In the genomic region with DNA sequence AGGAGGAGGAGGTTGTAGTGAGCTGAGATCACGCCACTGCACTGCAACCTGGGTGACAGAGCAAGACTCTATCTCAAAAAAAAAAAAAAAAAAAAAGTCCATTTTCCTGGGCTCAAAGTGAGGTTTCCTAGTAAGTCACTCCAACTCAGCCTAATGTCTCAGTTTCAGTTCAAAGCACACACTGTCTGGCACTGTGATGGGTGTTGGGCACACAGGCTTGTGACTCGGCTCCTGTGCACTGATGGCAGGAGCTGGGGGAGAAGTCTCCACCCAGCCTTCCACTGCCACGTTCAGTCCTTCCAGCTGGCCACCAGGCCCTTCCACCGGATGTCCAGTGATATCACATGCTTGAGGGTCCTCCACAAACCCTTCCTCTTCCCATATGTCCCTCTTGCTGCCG, we compare ENCODE assay signal across 3 cellular contexts.
A peak's percentile ranks its signal among the peaks of the same experiment; 100 is the strongest.
TF ChIP-seq lines count a peak whose summit lies in the region.

No MANE protein-coding gene starts in this region.

TF ChIP-seq in SK-N-SH treated with all-trans-retinoic acid at 6 μM for 48 hours, 23 proteins besides CTCF, POLR2A, EP300 and RAD21:
- TF ChIP-seq ZNF8 (CRISPR knock-in tag; IDR thresholded peaks at IDR 0.05) (no peak), ZNF70 (CRISPR knock-in tag; IDR thresholded peaks at IDR 0.05) (peak; percentile 48; the same call in 1 of the 2 replicates), ZFP30 (CRISPR knock-in tag; IDR thresholded peaks at IDR 0.05) (no peak)

TF ChIP-seq in SK-N-SH, 30 proteins besides CTCF, POLR2A, EP300 and RAD21:
- TF ChIP-seq, protein P1, sequence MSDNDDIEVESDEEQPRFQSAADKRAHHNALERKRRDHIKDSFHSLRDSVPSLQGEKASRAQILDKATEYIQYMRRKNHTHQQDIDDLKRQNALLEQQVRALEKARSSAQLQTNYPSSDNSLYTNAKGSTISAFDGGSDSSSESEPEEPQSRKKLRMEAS (IDR thresholded peaks at IDR 0.05; ENCODE audit: low read depth): no peak
- no peak for TF ChIP-seq SIN3A (IDR thresholded peaks at IDR 0.05; ENCODE audit: borderline replicate concordance, low read depth, low read length)
- no peak for TF ChIP-seq GABPA (IDR thresholded peaks at IDR 0.05; ENCODE audit: low read depth)
- TF ChIP-seq RXRA (IDR thresholded peaks at IDR 0.05; ENCODE audit: borderline replicate concordance, low read depth): no peak
- no peak for TF ChIP-seq MXI1 (IDR thresholded peaks at IDR 0.05; ENCODE audit: low read depth, low read length)
- TF ChIP-seq, protein P2, sequence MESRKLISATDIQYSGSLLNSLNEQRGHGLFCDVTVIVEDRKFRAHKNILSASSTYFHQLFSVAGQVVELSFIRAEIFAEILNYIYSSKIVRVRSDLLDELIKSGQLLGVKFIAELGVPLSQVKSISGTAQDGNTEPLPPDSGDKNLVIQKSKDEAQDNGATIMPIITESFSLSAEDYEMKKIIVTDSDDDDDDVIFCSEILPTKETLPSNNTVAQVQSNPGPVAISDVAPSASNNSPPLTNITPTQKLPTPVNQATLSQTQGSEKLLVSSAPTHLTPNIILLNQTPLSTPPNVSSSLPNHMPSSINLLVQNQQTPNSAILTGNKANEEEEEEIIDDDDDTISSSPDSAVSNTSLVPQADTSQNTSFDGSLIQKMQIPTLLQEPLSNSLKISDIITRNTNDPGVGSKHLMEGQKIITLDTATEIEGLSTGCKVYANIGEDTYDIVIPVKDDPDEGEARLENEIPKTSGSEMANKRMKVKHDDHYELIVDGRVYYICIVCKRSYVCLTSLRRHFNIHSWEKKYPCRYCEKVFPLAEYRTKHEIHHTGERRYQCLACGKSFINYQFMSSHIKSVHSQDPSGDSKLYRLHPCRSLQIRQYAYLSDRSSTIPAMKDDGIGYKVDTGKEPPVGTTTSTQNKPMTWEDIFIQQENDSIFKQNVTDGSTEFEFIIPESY (IDR thresholded peaks at IDR 0.05; ENCODE audit: borderline replicate concordance, low read depth): no peak
- TF ChIP-seq, protein P3, sequence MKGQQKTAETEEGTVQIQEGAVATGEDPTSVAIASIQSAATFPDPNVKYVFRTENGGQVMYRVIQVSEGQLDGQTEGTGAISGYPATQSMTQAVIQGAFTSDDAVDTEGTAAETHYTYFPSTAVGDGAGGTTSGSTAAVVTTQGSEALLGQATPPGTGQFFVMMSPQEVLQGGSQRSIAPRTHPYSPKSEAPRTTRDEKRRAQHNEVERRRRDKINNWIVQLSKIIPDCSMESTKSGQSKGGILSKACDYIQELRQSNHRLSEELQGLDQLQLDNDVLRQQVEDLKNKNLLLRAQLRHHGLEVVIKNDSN (IDR thresholded peaks at IDR 0.05; ENCODE audit: borderline replicate concordance, low read depth): no peak
- TF ChIP-seq CHD2 (IDR thresholded peaks at IDR 0.05; ENCODE audit: low read length, partially characterized antibody): no peak
- no peak for TF ChIP-seq GATA2 (CRISPR knock-in tag; IDR thresholded peaks at IDR 0.05)
- TF ChIP-seq YY1 (IDR thresholded peaks at IDR 0.05; ENCODE audit: low read depth): no peak
- TF ChIP-seq FOXJ3 (CRISPR knock-in tag; IDR thresholded peaks at IDR 0.05): no peak
- TF ChIP-seq TAF1 (IDR thresholded peaks at IDR 0.05; ENCODE audit: borderline replicate concordance, low read depth, low read length): no peak
- TF ChIP-seq, protein P4, sequence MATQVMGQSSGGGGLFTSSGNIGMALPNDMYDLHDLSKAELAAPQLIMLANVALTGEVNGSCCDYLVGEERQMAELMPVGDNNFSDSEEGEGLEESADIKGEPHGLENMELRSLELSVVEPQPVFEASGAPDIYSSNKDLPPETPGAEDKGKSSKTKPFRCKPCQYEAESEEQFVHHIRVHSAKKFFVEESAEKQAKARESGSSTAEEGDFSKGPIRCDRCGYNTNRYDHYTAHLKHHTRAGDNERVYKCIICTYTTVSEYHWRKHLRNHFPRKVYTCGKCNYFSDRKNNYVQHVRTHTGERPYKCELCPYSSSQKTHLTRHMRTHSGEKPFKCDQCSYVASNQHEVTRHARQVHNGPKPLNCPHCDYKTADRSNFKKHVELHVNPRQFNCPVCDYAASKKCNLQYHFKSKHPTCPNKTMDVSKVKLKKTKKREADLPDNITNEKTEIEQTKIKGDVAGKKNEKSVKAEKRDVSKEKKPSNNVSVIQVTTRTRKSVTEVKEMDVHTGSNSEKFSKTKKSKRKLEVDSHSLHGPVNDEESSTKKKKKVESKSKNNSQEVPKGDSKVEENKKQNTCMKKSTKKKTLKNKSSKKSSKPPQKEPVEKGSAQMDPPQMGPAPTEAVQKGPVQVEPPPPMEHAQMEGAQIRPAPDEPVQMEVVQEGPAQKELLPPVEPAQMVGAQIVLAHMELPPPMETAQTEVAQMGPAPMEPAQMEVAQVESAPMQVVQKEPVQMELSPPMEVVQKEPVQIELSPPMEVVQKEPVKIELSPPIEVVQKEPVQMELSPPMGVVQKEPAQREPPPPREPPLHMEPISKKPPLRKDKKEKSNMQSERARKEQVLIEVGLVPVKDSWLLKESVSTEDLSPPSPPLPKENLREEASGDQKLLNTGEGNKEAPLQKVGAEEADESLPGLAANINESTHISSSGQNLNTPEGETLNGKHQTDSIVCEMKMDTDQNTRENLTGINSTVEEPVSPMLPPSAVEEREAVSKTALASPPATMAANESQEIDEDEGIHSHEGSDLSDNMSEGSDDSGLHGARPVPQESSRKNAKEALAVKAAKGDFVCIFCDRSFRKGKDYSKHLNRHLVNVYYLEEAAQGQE (IDR thresholded peaks at IDR 0.05; ENCODE audit: low read depth, low read length): no peak
- TF ChIP-seq TCF12 (IDR thresholded peaks at IDR 0.05): no peak
- TF ChIP-seq, protein P5, sequence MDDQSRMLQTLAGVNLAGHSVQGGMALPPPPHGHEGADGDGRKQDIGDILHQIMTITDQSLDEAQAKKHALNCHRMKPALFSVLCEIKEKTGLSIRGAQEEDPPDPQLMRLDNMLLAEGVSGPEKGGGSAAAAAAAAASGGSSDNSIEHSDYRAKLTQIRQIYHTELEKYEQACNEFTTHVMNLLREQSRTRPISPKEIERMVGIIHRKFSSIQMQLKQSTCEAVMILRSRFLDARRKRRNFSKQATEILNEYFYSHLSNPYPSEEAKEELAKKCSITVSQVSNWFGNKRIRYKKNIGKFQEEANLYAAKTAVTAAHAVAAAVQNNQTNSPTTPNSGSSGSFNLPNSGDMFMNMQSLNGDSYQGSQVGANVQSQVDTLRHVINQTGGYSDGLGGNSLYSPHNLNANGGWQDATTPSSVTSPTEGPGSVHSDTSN (IDR thresholded peaks at IDR 0.05): no peak
- no peak for TF ChIP-seq SMC3 (IDR thresholded peaks at IDR 0.05; ENCODE audit: low read depth, low read length)
- TF ChIP-seq FOXM1 (IDR thresholded peaks at IDR 0.05; ENCODE audit: low read depth): no peak
- TF ChIP-seq TEAD4 (IDR thresholded peaks at IDR 0.05; ENCODE audit: borderline replicate concordance, insufficient read depth): no peak
- TF ChIP-seq JUND (IDR thresholded peaks at IDR 0.05): no peak
- TF ChIP-seq NRF1 (IDR thresholded peaks at IDR 0.05; ENCODE audit: low read depth, low read length): no peak
TF ChIP-seq in SK-N-SH: peak in this region for 0.

TF ChIP-seq in H1, 55 proteins besides CTCF, POLR2A, EP300 and RAD21:
- TF ChIP-seq CTBP2 (IDR thresholded peaks at IDR 0.05; ENCODE audit: borderline replicate concordance, insufficient read depth, insufficient read length, low read length) (no peak), SIX5 (IDR thresholded peaks at IDR 0.05; ENCODE audit: low read depth, low read length) (no peak), RXRA (IDR thresholded peaks at IDR 0.05; ENCODE audit: insufficient read depth, low read depth, low read length) (no peak), KDM4A (IDR thresholded peaks at IDR 0.05; ENCODE audit: low read depth, low read length, severe bottlenecking) (no peak)
